ENCODE assay signal across 15 cellular contexts in genomic region chr3:194091141-194091540, GRCh38. TPM values are rescaled to one million over a fixed set of nuclear protein-coding genes. Genes with fewer than 3 reads are reported as not detected.
DNase-seq lines count a peak whose midpoint lies in the region; ATAC-seq and TF ChIP-seq lines count a peak whose summit lies in the region.
"Had no signal": no experiment of that assay in that cellular context is flagged by ENCODE, and none has a peak within 500 bp of the region (broad histone marks: within the 10 kb centered on the region; RNA-seq: fewer than 3 reads in every experiment).

No MANE protein-coding gene starts in this region.

- CTCF ChIA-PET in A673 (lab: Charles Lee) (no interaction called here), HCT116 (lab: Charles Lee) (no interaction called here)

- no peaks in the 10 kb centered on the region for H4K20me1 ChIP-seq in HCT116 (ENCODE audit: insufficient read depth)

- no peaks in the 10 kb centered on the region for H3K79me2 ChIP-seq in HCT116 (ENCODE audit: insufficient read depth, low read length)

- H3K27me3 ChIP-seq in A673 (replicated peaks; ENCODE audit: insufficient read depth, low read depth, low read length, poor library complexity) = no peaks in the 10 kb centered on the region
- H3K27me3 ChIP-seq in HCT116 (ENCODE audit: insufficient read depth, low read length) = no peaks in the 10 kb centered on the region
- H3K27me3 ChIP-seq: vagina had no signal

- intact Hi-C loops in A673 (cut with micrococcal nuclease; ENCODE audit: unreplicated experiment) = no loop called here
- intact Hi-C loops in HCT116 (cut with micrococcal nuclease) = no loop called here

- no peak for TF ChIP-seq RAD21 in HCT116 (IDR thresholded peaks at IDR 0.05; ENCODE audit: low read depth)

- H3K4me2 ChIP-seq in HCT116 (ENCODE audit: low read length) = peak overlapping the region; percentile 69; the same call in 1 of the 2 replicates

- no peaks in the 10 kb centered on the region for H3K9me3 ChIP-seq in A673 (ENCODE audit: low read depth, low read length, poor library complexity, severe bottlenecking)
- no peaks in the 10 kb centered on the region for H3K9me3 ChIP-seq in HCT116 (ENCODE audit: control insufficient read depth in 1 of 2, insufficient read depth in 1 of 2, low read depth in 1 of 2, low read length in 2 of 2)
- H3K9me3 ChIP-seq: vagina had no signal

- no peak for TF ChIP-seq POLR2A in HCT116 (IDR thresholded peaks at IDR 0.05; ENCODE audit: borderline replicate concordance, extremely low read depth, insufficient read depth, insufficient read length)

- POLR2A ChIA-PET in A673 (lab: Charles Lee; ENCODE audit: low non-redundant PET) (no interaction called here), HCT116 (lab: Charles Lee) (interaction anchor here (1.2 to 1.6 kb wide), 3 partner anchors 10 to 44 kb away, joined by 3 to 4 read pairs (median 3); partner anchors contain the start of gene HES1)

- peak overlapping the region; percentile 75 for H2AFZ ChIP-seq in HCT116 (ENCODE audit: low read depth, low read length, poor library complexity, severe bottlenecking)

- H3K9ac ChIP-seq in HCT116 (ENCODE audit: low read length) = no peak overlapping the region

- no peak for TF ChIP-seq CTCF in A673 (conservative IDR thresholded peaks at IDR 0.05; ENCODE audit: low read depth, low read length)
- no peak for TF ChIP-seq CTCF in HCT116 (IDR thresholded peaks at IDR 0.05 in 2 of 3, conservative IDR thresholded peaks at IDR 0.05 in 1 of 3; ENCODE audit: borderline replicate concordance in 1 of 3, insufficient read depth in 1 of 3, low read depth in 2 of 3, low read length in 2 of 3)
- TF ChIP-seq CTCF in fibroblast of mammary gland (conservative IDR thresholded peaks at IDR 0.05; ENCODE audit: control insufficient read depth, insufficient read depth, low read depth, low read length) = no peak

- H3K27ac ChIP-seq in A673 (ENCODE audit: low read depth, low read length, poor library complexity, severe bottlenecking) = peak overlapping the region; percentile 94
- H3K27ac ChIP-seq in HCT116 (ENCODE audit: low read depth, low read length) = no peak overlapping the region
- H3K27ac ChIP-seq: vagina had no signal

- RAD21 ChIA-PET in HCT116 (lab: Charles Lee; ENCODE audit: low non-redundant PET in 1 of 2, low total read pairs in 2 of 2, uncharacterized antibody in 2 of 2, unreplicated experiment in 2 of 2) = no interaction called here

- H3K4me3 ChIP-seq in A673 (ENCODE audit: low read depth, low read length, poor library complexity, severe bottlenecking) = no peak overlapping the region
- no peak overlapping the region for H3K4me3 ChIP-seq in HCT116 (replicated peaks in 1 of 2; ENCODE audit: low read depth in 1 of 2, low read length in 2 of 2)
- H3K4me3 ChIP-seq in fibroblast of mammary gland (ENCODE audit: control insufficient read depth, low read depth, low read length) = no peak overlapping the region
- H3K4me3 ChIP-seq: vagina had no signal

- H3K36me3 ChIP-seq in A673 (ENCODE audit: insufficient read depth, low read length, poor library complexity, severe bottlenecking) = no peaks in the 10 kb centered on the region
- H3K36me3 ChIP-seq in HCT116 (ENCODE audit: control insufficient read depth in 1 of 2, insufficient read depth in 2 of 2, low read length in 2 of 2) = no peaks in the 10 kb centered on the region
- H3K36me3 ChIP-seq: vagina had no signal

- no peaks in the 10 kb centered on the region for H3K9me2 ChIP-seq in HCT116 (ENCODE audit: insufficient read depth)

- BruUV-seq in A673 (replicated peaks; lab: Mats Ljungman, UMichigan) (no TSS peak), HCT116 (replicated peaks; lab: Mats Ljungman, UMichigan) (no TSS peak)

- ATAC-seq in HCT116 (no peak), HG03439 (IDR thresholded peaks at IDR 0.05; ENCODE audit: unreplicated experiment) (no peak), GM21526 (IDR thresholded peaks at IDR 0.05; ENCODE audit: low FRiP score, unreplicated experiment) (no peak)
- ATAC-seq: naive thymus-derived CD8-positive, alpha-beta T cell; WTC11 had no signal

- H3K4me1 ChIP-seq in A673 (ENCODE audit: insufficient read depth, low read length, poor library complexity, severe bottlenecking) = peaks cover 85% of the 10 kb centered on the region
- H3K4me1 ChIP-seq in HCT116 (ENCODE audit: control insufficient read depth in 1 of 2, insufficient read depth in 2 of 2, low read length in 2 of 2) = peaks cover 10 to 40% of the 10 kb centered on the region in 2 experiments; a peak in 3 of 4 replicates

- DNase-seq in A673 (ENCODE audit: low spot score) (no peak), HCT116 (ENCODE audit: low read depth, low spot score) (no peak), RPMI7951 (ENCODE audit: low read depth) (peak; percentile 97), fibroblast of mammary gland (ENCODE audit: low read depth) (peak; percentile 79), HuH-7 (ENCODE audit: low spot score) (no peak), foreskin melanocyte (no peak)
- DNase-seq: activated T-cell treated with anti-CD3 and anti-CD28 coated beads, Interleukin-2, amount 50 U/mL, for 24 hours; Kasumi-1; naive thymus-derived CD8-positive, alpha-beta T cell; NCI-H2227 treated with DMSO at 0.1 percent for 48 hours; stimulated activated CD8-positive, alpha-beta memory T cell treated with anti-CD3 and anti-CD28 coated beads, Interleukin-4, amount 100 ng/mL, for 48 hours had no signal

TF ChIP-seq in HCT116, 20 proteins besides CTCF, POLR2A, EP300 and RAD21:
- TF ChIP-seq CBX3 (IDR thresholded peaks at IDR 0.05; ENCODE audit: low read depth) (0 out of 2 replicates have a peak, but pooled peaks have one; percentile 8), FOSL1 (IDR thresholded peaks at IDR 0.05; ENCODE audit: low read depth) (no peak), MAX (IDR thresholded peaks at IDR 0.05) (no peak)

RNA-seq across cellular contexts. Expression of gene HES1, which starts 44.8 kb away (rescaled TPM):
- total RNA-seq in A673 (2021) = 136 and 139 TPM in 2 replicates
- total RNA-seq in HCT116 (2021; ENCODE audit: unreplicated experiment) = 32.9 TPM
- polyA plus RNA-seq in HCT116 (2012) = 31.8 and 41.9 TPM in 2 replicates
- 38.2 and 52.5 TPM in 2 replicates for total RNA-seq in RPMI7951 (2014; rRNA removed; shearing (Covaris generic))
- total RNA-seq: naive thymus-derived CD8-positive, alpha-beta T cell had no signal
- polyA plus RNA-seq: naive thymus-derived CD8-positive, alpha-beta T cell had no signal

Comparison
In these comparisons a context has a peak if more than half of its experiments do, and no peak if none do; other contexts are left out.
1. DNase-seq: peak in RPMI7951 (single experiment) and fibroblast of mammary gland (single experiment); none in A673 (single experiment), HCT116 (single experiment), HuH-7 (single experiment) and foreskin melanocyte (single experiment).